43 cellular contexts compared by ENCODE assay signal in the genomic region with DNA sequence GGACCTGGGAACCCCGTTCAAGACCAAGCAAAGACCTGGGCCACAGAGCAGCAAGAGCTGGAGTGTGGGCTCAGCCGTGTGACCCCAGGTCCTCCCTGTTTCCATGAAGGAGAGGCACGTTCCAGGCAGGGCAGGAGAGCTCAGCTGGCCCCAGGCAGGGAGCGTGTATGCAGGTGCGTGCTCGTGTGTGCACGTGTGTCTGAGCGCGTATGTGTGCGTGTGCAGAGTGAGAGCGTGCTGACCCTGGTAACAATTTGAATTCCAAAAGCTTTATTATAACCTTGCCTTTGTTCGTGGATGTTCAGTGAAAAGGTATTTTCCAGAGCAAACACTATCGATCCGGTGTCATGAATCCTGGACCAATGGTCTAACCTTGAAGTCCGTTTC. TPM values are rescaled to one million over a fixed set of nuclear protein-coding genes. Genes with fewer than 3 reads are reported as not detected.
"Had no signal": no experiment of that assay in that cellular context is flagged by ENCODE, and none has a peak within 500 bp of the region (broad histone marks: within the 10 kb centered on the region; RNA-seq: fewer than 3 reads in every experiment).

No MANE protein-coding gene starts in this region.

- H3K27ac Mint-ChIP-seq: activated B cell treated with CpG ODN at 0.5 μM for 24 hours; activated CD4-positive, alpha-beta memory T cell treated with anti-CD3 and anti-CD28 coated beads for 36 hours; activated CD4-positive, alpha-beta T cell treated with anti-CD3 and anti-CD28 coated beads for 36 hours; activated CD4-positive, alpha-beta T cell treated with anti-CD3 and anti-CD28 coated beads, Interleukin-2, amount 10 ng/mL, durations not matched to agents 24 days and 14 days; activated CD8-positive, alpha-beta memory T cell treated with anti-CD3 and anti-CD28 coated beads, Interleukin-2, amount 10 ng/mL, durations not matched to agents 7 days and 5 days; activated CD8-positive, alpha-beta T cell treated with anti-CD3 and anti-CD28 coated beads, Interleukin-2, amount 10 ng/mL, durations not matched to agents 7 days and 5 days; activated naive CD4-positive, alpha-beta T cell treated with anti-CD3 and anti-CD28 coated beads for 36 hours; activated naive CD4-positive, alpha-beta T cell treated with anti-CD3 and anti-CD28 coated beads, Interleukin-2, amount 50 U/mL, for 24 hours; activated naive CD8-positive, alpha-beta T cell treated with anti-CD3 and anti-CD28 coated beads for 36 hours; activated naive CD8-positive, alpha-beta T cell treated with anti-CD3 and anti-CD28 coated beads, Interleukin-2, amount 50 U/mL, for 24 hours; activated T-helper 1 cell treated with anti-CD3 and anti-CD28 coated beads, Interleukin-12 subunit alpha, Interleukin-12 subunit beta, Interleukin-2, Interleukin-4 antibody, amounts not matched to agents 30 ng/mL and 10 ng/mL and 1 ng/mL, durations not matched to agents 14 hours and 24 hours and 36 hours; activated T-helper 2 cell treated with anti-CD3 and anti-CD28 coated beads, Interferon-gamma antibody, Interleukin-2, Interleukin-4, amounts not matched to agents 10 μg/mL and 5 μg/mL and 100 μg/mL, durations not matched to agents 14 hours and 24 hours and 36 hours; T-cell; T-helper 17 cell; T-helper 2 cell treated with Interferon-gamma antibody and Interleukin-4, amounts not matched to agents 5 μg/mL and 100 μg/mL, for 36 hours had no signal

- H3K9me3 Mint-ChIP-seq: activated B cell treated with CpG ODN at 0.5 μM for 24 hours; activated CD4-positive, alpha-beta T cell treated with anti-CD3 and anti-CD28 coated beads, Interleukin-2, amount 10 ng/mL, durations not matched to agents 24 days and 14 days; activated naive CD4-positive, alpha-beta T cell treated with anti-CD3 and anti-CD28 coated beads, Interleukin-2, amount 50 U/mL, for 24 hours; activated naive CD8-positive, alpha-beta T cell treated with anti-CD3 and anti-CD28 coated beads for 36 hours; activated naive CD8-positive, alpha-beta T cell treated with anti-CD3 and anti-CD28 coated beads, Interleukin-2, amount 50 U/mL, for 24 hours; activated T-helper 1 cell treated with anti-CD3 and anti-CD28 coated beads, Interleukin-12 subunit alpha, Interleukin-12 subunit beta, Interleukin-2, Interleukin-4 antibody, amounts not matched to agents 30 ng/mL and 10 ng/mL and 1 ng/mL, durations not matched to agents 14 hours and 24 hours and 36 hours; activated T-helper 2 cell treated with anti-CD3 and anti-CD28 coated beads, Interferon-gamma antibody, Interleukin-2, Interleukin-4, amounts not matched to agents 10 μg/mL and 5 μg/mL and 100 μg/mL, durations not matched to agents 14 hours and 24 hours and 36 hours; T-helper 2 cell treated with Interferon-gamma antibody and Interleukin-4, amounts not matched to agents 5 μg/mL and 100 μg/mL, for 36 hours had no signal

- FAIRE-seq: colon, endometrium, endothelial cell of umbilical vein had no signal

- H3K36me3 Mint-ChIP-seq: activated CD8-positive, alpha-beta memory T cell treated with anti-CD3 and anti-CD28 coated beads, Interleukin-2, amount 10 ng/mL, durations not matched to agents 7 days and 5 days had no signal

- DNase-seq: activated B cell treated with CpG ODN at 0.5 μM for 24 hours; activated CD4-positive, alpha-beta memory T cell treated with anti-CD3 and anti-CD28 coated beads for 36 hours; activated CD4-positive, alpha-beta T cell treated with anti-CD3 and anti-CD28 coated beads for 36 hours; activated CD4-positive, alpha-beta T cell treated with anti-CD3 and anti-CD28 coated beads, Interleukin-2, amount 10 ng/mL, durations not matched to agents 24 days and 14 days; activated CD8-positive, alpha-beta memory T cell treated with anti-CD3 and anti-CD28 coated beads, Interleukin-2, amount 10 ng/mL, durations not matched to agents 7 days and 5 days; activated CD8-positive, alpha-beta memory T cell treated with anti-CD3 and anti-CD28 coated beads, Interleukin-2, amount 50 U/mL, for 4 hours; activated CD8-positive, alpha-beta T cell treated with anti-CD3 and anti-CD28 coated beads, Interleukin-2, amount 10 ng/mL, durations not matched to agents 7 days and 5 days; activated effector memory CD4-positive, alpha-beta T cell treated with anti-CD3 and anti-CD28 coated beads, Interleukin-2, amount 50 U/mL, for 16 hours; activated naive CD4-positive, alpha-beta T cell treated with anti-CD3 and anti-CD28 coated beads for 36 hours; activated naive CD8-positive, alpha-beta T cell treated with anti-CD3 and anti-CD28 coated beads for 36 hours; activated naive CD8-positive, alpha-beta T cell treated with anti-CD3 and anti-CD28 coated beads, Interleukin-2, amount 50 U/mL, for 24 hours; activated T-cell treated with anti-CD3 and anti-CD28 coated beads, Interleukin-2, amount 50 U/mL, for 1 hour; activated T-cell treated with anti-CD3 and anti-CD28 coated beads, Interleukin-2, amount 50 U/mL, for 48 hours; adrenal gland; amygdala; aorta; body of pancreas; caudate nucleus; cortex of kidney; dermis blood vessel endothelial cell; effector CD4-positive, alpha-beta T cell; esophagus squamous epithelium; foreskin melanocyte; T-cell; T-helper 17 cell; T1000; WERI-Rb-1 had no signal

- ATAC-seq: activated CD4-positive, alpha-beta T cell treated with anti-CD3 and anti-CD28 coated beads for 36 hours; activated CD4-positive, CD25-positive, alpha-beta regulatory T cell treated with anti-CD3 and anti-CD28 coated beads, Interleukin-2, amount 50 U/mL, for 24 hours; activated CD8-positive, alpha-beta memory T cell treated with anti-CD3 and anti-CD28 coated beads, Interleukin-2, amount 10 ng/mL, durations not matched to agents 7 days and 5 days; activated CD8-positive, alpha-beta T cell treated with anti-CD3 and anti-CD28 coated beads, Interleukin-2, amount 10 ng/mL, durations not matched to agents 7 days and 5 days; activated naive CD8-positive, alpha-beta T cell treated with anti-CD3 and anti-CD28 coated beads, Interleukin-2, amount 50 U/mL, for 24 hours; body of pancreas; gastroesophageal sphincter; T-cell; T-helper 17 cell had no signal

- H3K4me3 Mint-ChIP-seq: activated B cell treated with CpG ODN at 0.5 μM for 24 hours; activated CD4-positive, alpha-beta memory T cell treated with anti-CD3 and anti-CD28 coated beads for 36 hours; activated CD4-positive, alpha-beta T cell treated with anti-CD3 and anti-CD28 coated beads for 36 hours; activated CD4-positive, alpha-beta T cell treated with anti-CD3 and anti-CD28 coated beads, Interleukin-2, amount 10 ng/mL, durations not matched to agents 24 days and 14 days; activated CD8-positive, alpha-beta memory T cell treated with anti-CD3 and anti-CD28 coated beads, Interleukin-2, amount 10 ng/mL, durations not matched to agents 7 days and 5 days; activated CD8-positive, alpha-beta T cell treated with anti-CD3 and anti-CD28 coated beads, Interleukin-2, amount 10 ng/mL, durations not matched to agents 7 days and 5 days; activated naive CD4-positive, alpha-beta T cell treated with anti-CD3 and anti-CD28 coated beads for 36 hours; activated naive CD4-positive, alpha-beta T cell treated with anti-CD3 and anti-CD28 coated beads, Interleukin-2, amount 50 U/mL, for 24 hours; activated naive CD8-positive, alpha-beta T cell treated with anti-CD3 and anti-CD28 coated beads for 36 hours; activated naive CD8-positive, alpha-beta T cell treated with anti-CD3 and anti-CD28 coated beads, Interleukin-2, amount 50 U/mL, for 24 hours; activated T-helper 1 cell treated with anti-CD3 and anti-CD28 coated beads, Interleukin-12 subunit alpha, Interleukin-12 subunit beta, Interleukin-2, Interleukin-4 antibody, amounts not matched to agents 30 ng/mL and 10 ng/mL and 1 ng/mL, durations not matched to agents 14 hours and 24 hours and 36 hours; T-cell; T-helper 17 cell; T-helper 2 cell treated with Interferon-gamma antibody and Interleukin-4, amounts not matched to agents 5 μg/mL and 100 μg/mL, for 36 hours had no signal

- H3K9me3 ChIP-seq: adrenal gland, body of pancreas, esophagus squamous epithelium, gastroesophageal sphincter had no signal

- H3K4me1 Mint-ChIP-seq: activated B cell treated with CpG ODN at 0.5 μM for 24 hours; activated CD4-positive, alpha-beta T cell treated with anti-CD3 and anti-CD28 coated beads for 36 hours; activated CD4-positive, alpha-beta T cell treated with anti-CD3 and anti-CD28 coated beads, Interleukin-2, amount 10 ng/mL, durations not matched to agents 24 days and 14 days; activated CD8-positive, alpha-beta memory T cell treated with anti-CD3 and anti-CD28 coated beads, Interleukin-2, amount 10 ng/mL, durations not matched to agents 7 days and 5 days; activated naive CD8-positive, alpha-beta T cell treated with anti-CD3 and anti-CD28 coated beads for 36 hours; activated naive CD8-positive, alpha-beta T cell treated with anti-CD3 and anti-CD28 coated beads, Interleukin-2, amount 50 U/mL, for 24 hours had no signal

- H3K4me1 ChIP-seq: adrenal gland, gastroesophageal sphincter had no signal

- H3K36me3 ChIP-seq: adrenal gland, esophagus squamous epithelium, gastroesophageal sphincter, WERI-Rb-1 had no signal

- H3K27me3 Mint-ChIP-seq: activated B cell treated with CpG ODN at 0.5 μM for 24 hours; activated CD4-positive, alpha-beta memory T cell treated with anti-CD3 and anti-CD28 coated beads for 36 hours; activated CD4-positive, alpha-beta T cell treated with anti-CD3 and anti-CD28 coated beads for 36 hours; activated CD4-positive, alpha-beta T cell treated with anti-CD3 and anti-CD28 coated beads, Interleukin-2, amount 10 ng/mL, durations not matched to agents 24 days and 14 days; activated CD8-positive, alpha-beta memory T cell treated with anti-CD3 and anti-CD28 coated beads, Interleukin-2, amount 10 ng/mL, durations not matched to agents 7 days and 5 days; activated naive CD4-positive, alpha-beta T cell treated with anti-CD3 and anti-CD28 coated beads, Interleukin-2, amount 50 U/mL, for 24 hours; activated naive CD8-positive, alpha-beta T cell treated with anti-CD3 and anti-CD28 coated beads for 36 hours; activated naive CD8-positive, alpha-beta T cell treated with anti-CD3 and anti-CD28 coated beads, Interleukin-2, amount 50 U/mL, for 24 hours had no signal

- H3K27ac ChIP-seq: adrenal gland, epithelial cell of prostate, esophagus squamous epithelium, WERI-Rb-1 had no signal

- H3K4me3 ChIP-seq: adrenal gland, body of pancreas, esophagus squamous epithelium, gastroesophageal sphincter had no signal

- H3K27me3 ChIP-seq: body of pancreas, gastroesophageal sphincter had no signal

RNA-seq across cellular contexts. Expression of a gene that starts 54.6 kb away (rescaled TPM):
- total RNA-seq: activated B cell treated with CpG ODN at 0.5 μM for 24 hours; activated CD4-positive, alpha-beta memory T cell treated with anti-CD3 and anti-CD28 coated beads for 36 hours; activated CD4-positive, alpha-beta T cell treated with anti-CD3 and anti-CD28 coated beads for 36 hours; activated CD4-positive, alpha-beta T cell treated with anti-CD3 and anti-CD28 coated beads, Interleukin-2, amount 10 ng/mL, durations not matched to agents 24 days and 14 days; activated CD8-positive, alpha-beta memory T cell treated with anti-CD3 and anti-CD28 coated beads for 36 hours; activated CD8-positive, alpha-beta memory T cell treated with anti-CD3 and anti-CD28 coated beads, Interleukin-2, amount 10 ng/mL, durations not matched to agents 7 days and 5 days; activated CD8-positive, alpha-beta T cell treated with anti-CD3 and anti-CD28 coated beads, Interleukin-2, amount 10 ng/mL, durations not matched to agents 7 days and 5 days; activated naive CD4-positive, alpha-beta T cell treated with anti-CD3 and anti-CD28 coated beads for 36 hours; activated naive CD8-positive, alpha-beta T cell treated with anti-CD3 and anti-CD28 coated beads for 36 hours; activated T-helper 1 cell treated with anti-CD3 and anti-CD28 coated beads, Interleukin-12 subunit alpha, Interleukin-12 subunit beta, Interleukin-2, Interleukin-4 antibody, amounts not matched to agents 30 ng/mL and 10 ng/mL and 1 ng/mL, durations not matched to agents 14 hours and 24 hours and 36 hours; activated T-helper 2 cell treated with anti-CD3 and anti-CD28 coated beads, Interferon-gamma antibody, Interleukin-2, Interleukin-4, amounts not matched to agents 10 μg/mL and 5 μg/mL and 100 μg/mL, durations not matched to agents 14 hours and 24 hours and 36 hours; adrenal gland; aorta; body of pancreas; chondrocyte; dermis blood vessel endothelial cell; endothelial cell of umbilical vein; esophagus squamous epithelium; fibroblast of lung; fibroblast of villous mesenchyme; gastroesophageal sphincter; glomerular endothelial cell; T-cell; T-helper 17 cell had no signal
- polyA plus RNA-seq: adrenal gland, aorta, endothelial cell of umbilical vein, esophagus, fibroblast of lung had no signal
